Comparison of ENCODE assay signal across 13 cellular contexts in genomic region chr1:174413632-174414031, GRCh38. TPM values are rescaled to one million over a fixed set of nuclear protein-coding genes. Genes with fewer than 3 reads are reported as not detected.
DNase-seq lines count a peak whose midpoint lies in the region; ATAC-seq and TF ChIP-seq lines count a peak whose summit lies in the region.
"Had no signal": no experiment of that assay in that cellular context is flagged by ENCODE, and none has a peak within 500 bp of the region (broad histone marks: within the 10 kb centered on the region; RNA-seq: fewer than 3 reads in every experiment).

No MANE protein-coding gene starts in this region.

- ATAC-seq in GM18520 (IDR thresholded peaks at IDR 0.05; ENCODE audit: unreplicated experiment): no peak
- ATAC-seq: psoas muscle had no signal

- intact Hi-C loops in uterus (cut with DNase I; ENCODE audit: low total_unique reads): no loop called here

- H3K4me1 ChIP-seq in HAP-1 (no peaks in the 10 kb centered on the region), uterus (no peaks in the 10 kb centered on the region)
- H3K4me1 ChIP-seq: psoas muscle had no signal

- in situ Hi-C loops in HAP-1 (cut with MboI; ENCODE audit: low sequenced_read_pairs): no loop called here

- no peak overlapping the region for H3K27ac ChIP-seq in uterus
- H3K27ac ChIP-seq: psoas muscle, VCaP had no signal

- no peaks in the 10 kb centered on the region for H3K9me3 ChIP-seq in HAP-1
- no peaks in the 10 kb centered on the region for H3K9me3 ChIP-seq in uterus
- H3K9me3 ChIP-seq: psoas muscle had no signal

- no peaks in the 10 kb centered on the region for H3K27me3 ChIP-seq in HAP-1 (ENCODE audit: low read depth)
- no peaks in the 10 kb centered on the region for H3K27me3 ChIP-seq in uterus

- TF ChIP-seq POLR2A in uterus (IDR thresholded peaks at IDR 0.05): no peak

- H3K4me3 ChIP-seq in HAP-1 (no peak overlapping the region), WI38 (ENCODE audit: low read depth, low read length) (no peak overlapping the region), uterus (no peak overlapping the region)
- H3K4me3 ChIP-seq: psoas muscle had no signal

- DNase-seq in COLO829 (ENCODE audit: low spot score) (peak; percentile 63), HAP-1 (ENCODE audit: low spot score in 2 of 2) (peak; percentile 9 to 19), iPS-NIHi7 (ENCODE audit: extremely low spot score) (peak; percentile 27), NCI-H128 (lab: John Stamatoyannopoulos, UW; ENCODE audit: unreplicated experiment) (no peak), COR-L47 (lab: John Stamatoyannopoulos, UW) (no peak), uterus (no peak)
- DNase-seq: activated naive CD4-positive, alpha-beta T cell treated with anti-CD3 and anti-CD28 coated beads for 36 hours; effector memory CD4-positive, alpha-beta T cell; NK-92 treated with Interleukin-12 subunit alpha and Interleukin-12 subunit beta, amount 100 ng/mL, for 24 hours; psoas muscle had no signal

- no peaks in the 10 kb centered on the region for H3K36me3 ChIP-seq in HAP-1 (replicated peaks)
- no peaks in the 10 kb centered on the region for H3K36me3 ChIP-seq in uterus

- TF ChIP-seq CTCF in WI38 (IDR thresholded peaks at IDR 0.05; ENCODE audit: low read depth, low read length) (peak; percentile 23; the same call in 1 of the 2 replicates), uterus (IDR thresholded peaks at IDR 0.05) (peak in 1 of 4 experiments; percentile 25)

RNA-seq across cellular contexts. Expression of gene GPR52, which starts 34.1 kb away (rescaled TPM):
- 1 to 10 TPM in 2 of 4 donors, not detected in 2; 4.1 to 4.4 TPM for total RNA-seq in uterus

Comparison
In these comparisons a context has a peak if more than half of its experiments do, and no peak if none do; other contexts are left out.
1. DNase-seq: peak in COLO829 (single experiment), HAP-1 (2 of 2) and iPS-NIHi7 (single experiment); none in NCI-H128 (single experiment), COR-L47 (single experiment) and uterus (0 of 2).